14 cellular contexts compared by ENCODE assay signal in the genomic region with DNA sequence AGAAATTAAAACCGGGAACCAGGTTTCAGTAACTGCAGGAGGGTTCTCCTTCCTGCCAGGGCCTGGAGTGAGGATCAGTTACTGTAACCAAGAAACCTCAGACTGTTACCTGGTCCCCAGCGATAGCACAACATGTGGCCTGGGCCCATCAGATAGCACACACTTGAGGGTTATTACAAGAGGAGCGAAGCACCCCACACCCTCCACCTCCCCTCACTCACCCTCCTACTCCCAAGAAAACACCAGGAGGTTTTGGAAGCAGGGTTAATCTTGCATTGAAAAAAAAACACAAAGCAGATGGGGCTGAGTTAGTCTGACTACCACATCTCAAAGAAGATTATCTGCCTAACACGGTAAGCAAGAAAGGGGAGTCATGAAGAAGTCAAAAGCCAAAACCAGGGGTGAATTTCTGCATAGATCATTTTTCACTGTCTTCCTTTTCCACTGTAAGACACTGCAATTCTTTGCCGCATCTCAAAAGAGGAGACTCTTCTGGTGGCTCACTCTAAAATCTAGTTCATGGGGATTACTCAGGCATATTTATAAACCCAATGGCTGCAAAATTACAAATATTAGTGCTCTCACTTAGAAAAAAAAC.
A peak's percentile ranks its signal among the peaks of the same experiment; 100 is the strongest.
DNase-seq lines count a peak whose midpoint lies in the region; ATAC-seq and TF ChIP-seq lines count a peak whose summit lies in the region.
"Had no signal": no experiment of that assay in that cellular context is flagged by ENCODE, and none has a peak within 500 bp of the region (broad histone marks: within the 10 kb centered on the region; RNA-seq: fewer than 3 reads in every experiment).

No MANE protein-coding gene starts in this region.

- CTCF ChIA-PET in activated CD4-positive, alpha-beta T cell treated with anti-CD3 and anti-CD28 coated beads, Interleukin-2, amount 10 ng/mL, durations not matched to agents 7 days and 5 days (lab: Charles Lee) = interaction anchor here (0.8 to 3.6 kb wide), 2 partner anchors 12 to 25 kb away, joined by 3 to 21 read pairs; no protein-coding TSS in a partner anchor

- H3K4me3 Mint-ChIP-seq in activated CD4-positive, alpha-beta T cell treated with anti-CD3 and anti-CD28 coated beads, Interleukin-2, amount 10 ng/mL, durations not matched to agents 7 days and 5 days = peak overlapping the region; percentile 42
- no peak overlapping the region for H3K4me3 Mint-ChIP-seq in brain

- H3K27me3 Mint-ChIP-seq in activated CD4-positive, alpha-beta T cell treated with anti-CD3 and anti-CD28 coated beads, Interleukin-2, amount 10 ng/mL, durations not matched to agents 7 days and 5 days = no peaks in the 10 kb centered on the region
- H3K27me3 Mint-ChIP-seq in brain = peaks cover 4% of the 10 kb centered on the region

- H3K27ac Mint-ChIP-seq in activated CD4-positive, alpha-beta T cell treated with anti-CD3 and anti-CD28 coated beads, Interleukin-2, amount 10 ng/mL, durations not matched to agents 7 days and 5 days = peak overlapping the region; percentile 87
- peak overlapping the region in 3 of 5 experiments; percentile 44 to 78 (median 56) for H3K27ac Mint-ChIP-seq in brain

- H3K9me3 Mint-ChIP-seq in activated CD4-positive, alpha-beta T cell treated with anti-CD3 and anti-CD28 coated beads, Interleukin-2, amount 10 ng/mL, durations not matched to agents 7 days and 5 days = no peaks in the 10 kb centered on the region
- H3K9me3 Mint-ChIP-seq in brain = peaks cover 0 to 2% (median 0%) of the 10 kb centered on the region in 5 experiments

- ATAC-seq in stimulated activated naive CD8-positive, alpha-beta T cell treated with anti-CD3 and anti-CD28 coated beads, Interleukin-15, Interleukin-2, amounts not matched to agents 100 U/mL and 50 U/mL, for 24 hours = peak; percentile 37
- ATAC-seq in GM21515 (IDR thresholded peaks at IDR 0.05; ENCODE audit: unreplicated experiment) = no peak
- ATAC-seq in GM21528 (IDR thresholded peaks at IDR 0.05; ENCODE audit: low FRiP score, unreplicated experiment) = no peak
- ATAC-seq: esophagus mucosa, psoas muscle had no signal

- TF ChIP-seq CTCF in brain (conservative IDR thresholded peaks at IDR 0.05) = no peak

- peaks cover 36% of the 10 kb centered on the region for H3K36me3 Mint-ChIP-seq in activated CD4-positive, alpha-beta T cell treated with anti-CD3 and anti-CD28 coated beads, Interleukin-2, amount 10 ng/mL, durations not matched to agents 7 days and 5 days (ENCODE audit: low read depth)
- H3K36me3 Mint-ChIP-seq in brain = no peaks in the 10 kb centered on the region

- H3K4me1 Mint-ChIP-seq in activated CD4-positive, alpha-beta T cell treated with anti-CD3 and anti-CD28 coated beads, Interleukin-2, amount 10 ng/mL, durations not matched to agents 7 days and 5 days = peaks cover 83% of the 10 kb centered on the region
- H3K4me1 Mint-ChIP-seq in brain = peaks cover 15% of the 10 kb centered on the region

- POLR2A ChIA-PET in activated CD4-positive, alpha-beta T cell treated with anti-CD3 and anti-CD28 coated beads, Interleukin-2, amount 10 ng/mL, durations not matched to agents 7 days and 5 days (lab: Charles Lee) = interaction anchor here (0.5 kb wide), 1 partner anchor 20 kb away, joined by 3 read pairs; no protein-coding TSS in a partner anchor

- peak; percentile 39 for DNase-seq in activated CD4-positive, alpha-beta T cell treated with anti-CD3 and anti-CD28 coated beads, Interleukin-2, amount 10 ng/mL, durations not matched to agents 7 days and 5 days
- DNase-seq in activated CD4-positive, alpha-beta T cell treated with anti-CD3 and anti-CD28 coated beads, Interleukin-2, amount 50 U/mL, for 4 hours = no peak
- DNase-seq in NCI-H82 treated with DMSO at 0.1 percent for 48 hours (lab: John Stamatoyannopoulos, UW; ENCODE audit: unreplicated experiment) (peak; percentile 99), cortex of kidney (lab: John Stamatoyannopoulos, UW) (no peak)
- no peak for DNase-seq in stimulated activated naive CD8-positive, alpha-beta T cell treated with anti-CD3 and anti-CD28 coated beads, Interleukin-15, Interleukin-2, amounts not matched to agents 100 U/mL and 50 U/mL, for 24 hours
- DNase-seq: caudate nucleus; HCEC 1CT; NCI-H510A treated with DMSO at 0.1 percent for 48 hours; psoas muscle; stimulated activated CD4-positive, alpha-beta T cell treated with anti-CD3 and anti-CD28 coated beads, Interleukin-1b, Interleukin-23, amount 100 ng/mL, for 48 hours had no signal

Comparison
In these comparisons a context has a peak if more than half of its experiments do, and no peak if none do; other contexts are left out.
1. DNase-seq: peak in activated CD4-positive, alpha-beta T cell treated with anti-CD3 and anti-CD28 coated beads, Interleukin-2, amount 10 ng/mL, durations not matched to agents 7 days and 5 days (single experiment) and NCI-H82 treated with DMSO at 0.1 percent for 48 hours (single experiment); none in activated CD4-positive, alpha-beta T cell treated with anti-CD3 and anti-CD28 coated beads, Interleukin-2, amount 50 U/mL, for 4 hours (0 of 2), stimulated activated naive CD8-positive, alpha-beta T cell treated with anti-CD3 and anti-CD28 coated beads, Interleukin-15, Interleukin-2, amounts not matched to agents 100 U/mL and 50 U/mL, for 24 hours (single experiment) and cortex of kidney (single experiment).